Comparison of ENCODE assay signal across 2 cellular contexts in genomic region chr16:88716601-88717001, GRCh38.
TF ChIP-seq lines count a peak whose summit lies in the region.

No MANE protein-coding gene starts in this region.

TF ChIP-seq in HepG2, 621 proteins besides CTCF, POLR2A, EP300 and RAD21:
- TF ChIP-seq AGO2 (optimal IDR thresholded peaks at IDR 0.05; ENCODE audit: low read depth, low read length) (peak; percentile 67), FIP1L1 (IDR thresholded peaks at IDR 0.05; ENCODE audit: borderline replicate concordance, insufficient read depth, low read depth, low read length) (no peak), ZC3H13 (CRISPR knock-in tag; IDR thresholded peaks at IDR 0.05) (0 out of 2 replicates have a peak, but pooled peaks have one; percentile 48)

TF ChIP-seq in K562, 482 proteins besides CTCF, POLR2A, EP300 and RAD21:
- peak; percentile 90 for TF ChIP-seq RBM22 (IDR thresholded peaks at IDR 0.05; ENCODE audit: low read depth, low read length, poor library complexity, severe bottlenecking)
- TF ChIP-seq SUPT5H (IDR thresholded peaks at IDR 0.05): peak; percentile 28; the same call in 1 of the 2 replicates
- TF ChIP-seq RBFOX2 (IDR thresholded peaks at IDR 0.05; ENCODE audit: low read depth, low read length): peak; percentile 25; the same call in 1 of the 2 replicates
- no peak for TF ChIP-seq TEAD2 (tag; IDR thresholded peaks at IDR 0.05)
- peak; percentile 68 for TF ChIP-seq POLR2G (IDR thresholded peaks at IDR 0.05; ENCODE audit: low read depth, low read length)
- TF ChIP-seq FIP1L1 (IDR thresholded peaks at IDR 0.05; ENCODE audit: low read depth, low read length, poor library complexity, severe bottlenecking): peak; percentile 8
- TF ChIP-seq ZBTB33 (CRISPR knock-in tag; IDR thresholded peaks at IDR 0.05): peak; percentile 34; the same call in 1 of the 2 replicates
- TF ChIP-seq ZBTB40 (IDR thresholded peaks at IDR 0.05): no peak
- TF ChIP-seq ZBTB40 (CRISPR knock-in tag; IDR thresholded peaks at IDR 0.05): no peak
TF ChIP-seq in K562: peak in this region for 6.
